In the genomic region with DNA sequence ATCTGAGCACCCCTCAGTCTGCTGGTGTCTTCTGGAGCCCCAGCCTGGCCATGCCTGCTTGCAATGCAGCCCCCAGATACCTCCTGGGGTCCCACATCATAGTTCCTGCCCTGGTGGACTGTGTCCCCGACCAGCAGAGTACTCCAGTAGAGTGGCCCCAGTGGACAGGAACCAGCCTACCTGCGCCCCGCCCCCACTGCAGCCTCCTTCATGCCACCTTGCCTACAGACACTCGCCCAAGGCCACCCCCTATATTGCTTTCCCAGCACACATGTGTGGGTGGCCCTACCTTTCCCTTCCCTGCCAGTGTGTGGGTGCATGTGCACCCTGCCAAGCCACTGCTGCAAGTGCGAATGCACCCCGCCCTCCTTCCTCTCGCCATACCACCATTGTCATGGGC, we compare ENCODE assay signal across 2 cellular contexts.
TF ChIP-seq lines count a peak whose summit lies in the region.

No MANE protein-coding gene starts in this region.

TF ChIP-seq in A549, 52 proteins besides CTCF, POLR2A, EP300 and RAD21:
- TF ChIP-seq FOSB (CRISPR knock-in tag; IDR thresholded peaks at IDR 0.05) (no peak), FOXS1 (CRISPR knock-in tag; IDR thresholded peaks at IDR 0.05) (no peak), KDM1A (IDR thresholded peaks at IDR 0.05; ENCODE audit: low read depth) (no peak)

TF ChIP-seq in IMR-90, 13 proteins besides CTCF, POLR2A, EP300 and RAD21:
- TF ChIP-seq FOS (IDR thresholded peaks at IDR 0.05; ENCODE audit: low read depth, low read length) (no peak), BHLHE40 (IDR thresholded peaks at IDR 0.05; ENCODE audit: low read depth, low read length) (no peak), RFX5 (IDR thresholded peaks at IDR 0.05; ENCODE audit: low read depth, low read length) (no peak), SMC3 (IDR thresholded peaks at IDR 0.05; ENCODE audit: low read depth, low read length) (no peak), MAZ (IDR thresholded peaks at IDR 0.05; ENCODE audit: borderline replicate concordance, low read depth, low read length) (no peak), CEBPB (IDR thresholded peaks at IDR 0.05; ENCODE audit: low read depth, low read length) (no peak), MXI1 (IDR thresholded peaks at IDR 0.05; ENCODE audit: borderline replicate concordance, low read depth, low read length) (no peak), NFE2L2 (IDR thresholded peaks at IDR 0.05; ENCODE audit: low read depth, low read length) (no peak), MAFK (IDR thresholded peaks at IDR 0.05; ENCODE audit: low read depth, low read length) (no peak), RCOR1 (IDR thresholded peaks at IDR 0.05; ENCODE audit: insufficient replicate concordance, low read length) (no peak), CHD1 (IDR thresholded peaks at IDR 0.05; ENCODE audit: low read depth, low read length) (no peak)
- TF ChIP-seq, protein P1, sequence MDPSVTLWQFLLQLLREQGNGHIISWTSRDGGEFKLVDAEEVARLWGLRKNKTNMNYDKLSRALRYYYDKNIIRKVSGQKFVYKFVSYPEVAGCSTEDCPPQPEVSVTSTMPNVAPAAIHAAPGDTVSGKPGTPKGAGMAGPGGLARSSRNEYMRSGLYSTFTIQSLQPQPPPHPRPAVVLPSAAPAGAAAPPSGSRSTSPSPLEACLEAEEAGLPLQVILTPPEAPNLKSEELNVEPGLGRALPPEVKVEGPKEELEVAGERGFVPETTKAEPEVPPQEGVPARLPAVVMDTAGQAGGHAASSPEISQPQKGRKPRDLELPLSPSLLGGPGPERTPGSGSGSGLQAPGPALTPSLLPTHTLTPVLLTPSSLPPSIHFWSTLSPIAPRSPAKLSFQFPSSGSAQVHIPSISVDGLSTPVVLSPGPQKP (IDR thresholded peaks at IDR 0.05; ENCODE audit: borderline replicate concordance, low read depth, low read length), result no peak
- TF ChIP-seq, protein P2, sequence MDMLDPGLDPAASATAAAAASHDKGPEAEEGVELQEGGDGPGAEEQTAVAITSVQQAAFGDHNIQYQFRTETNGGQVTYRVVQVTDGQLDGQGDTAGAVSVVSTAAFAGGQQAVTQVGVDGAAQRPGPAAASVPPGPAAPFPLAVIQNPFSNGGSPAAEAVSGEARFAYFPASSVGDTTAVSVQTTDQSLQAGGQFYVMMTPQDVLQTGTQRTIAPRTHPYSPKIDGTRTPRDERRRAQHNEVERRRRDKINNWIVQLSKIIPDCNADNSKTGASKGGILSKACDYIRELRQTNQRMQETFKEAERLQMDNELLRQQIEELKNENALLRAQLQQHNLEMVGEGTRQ (IDR thresholded peaks at IDR 0.05; ENCODE audit: low read depth, low read length), result no peak
